ENCODE assay signal across 1 cellular context in genomic region chr20:32972181-32973076, GRCh38.
TF ChIP-seq lines count a peak whose summit lies in the region.

No MANE protein-coding gene starts in this region.

TF ChIP-seq in HepG2, 621 proteins besides CTCF, POLR2A, EP300 and RAD21 (continued from another document):
- TF ChIP-seq ZFP62 (CRISPR knock-in tag; IDR thresholded peaks at IDR 0.05), result 0 out of 2 replicates have a peak, but pooled peaks have one; percentile 50
- no peak for TF ChIP-seq ZNF512B (CRISPR knock-in tag; IDR thresholded peaks at IDR 0.05; ENCODE audit: borderline replicate concordance)
- TF ChIP-seq, protein P1, sequence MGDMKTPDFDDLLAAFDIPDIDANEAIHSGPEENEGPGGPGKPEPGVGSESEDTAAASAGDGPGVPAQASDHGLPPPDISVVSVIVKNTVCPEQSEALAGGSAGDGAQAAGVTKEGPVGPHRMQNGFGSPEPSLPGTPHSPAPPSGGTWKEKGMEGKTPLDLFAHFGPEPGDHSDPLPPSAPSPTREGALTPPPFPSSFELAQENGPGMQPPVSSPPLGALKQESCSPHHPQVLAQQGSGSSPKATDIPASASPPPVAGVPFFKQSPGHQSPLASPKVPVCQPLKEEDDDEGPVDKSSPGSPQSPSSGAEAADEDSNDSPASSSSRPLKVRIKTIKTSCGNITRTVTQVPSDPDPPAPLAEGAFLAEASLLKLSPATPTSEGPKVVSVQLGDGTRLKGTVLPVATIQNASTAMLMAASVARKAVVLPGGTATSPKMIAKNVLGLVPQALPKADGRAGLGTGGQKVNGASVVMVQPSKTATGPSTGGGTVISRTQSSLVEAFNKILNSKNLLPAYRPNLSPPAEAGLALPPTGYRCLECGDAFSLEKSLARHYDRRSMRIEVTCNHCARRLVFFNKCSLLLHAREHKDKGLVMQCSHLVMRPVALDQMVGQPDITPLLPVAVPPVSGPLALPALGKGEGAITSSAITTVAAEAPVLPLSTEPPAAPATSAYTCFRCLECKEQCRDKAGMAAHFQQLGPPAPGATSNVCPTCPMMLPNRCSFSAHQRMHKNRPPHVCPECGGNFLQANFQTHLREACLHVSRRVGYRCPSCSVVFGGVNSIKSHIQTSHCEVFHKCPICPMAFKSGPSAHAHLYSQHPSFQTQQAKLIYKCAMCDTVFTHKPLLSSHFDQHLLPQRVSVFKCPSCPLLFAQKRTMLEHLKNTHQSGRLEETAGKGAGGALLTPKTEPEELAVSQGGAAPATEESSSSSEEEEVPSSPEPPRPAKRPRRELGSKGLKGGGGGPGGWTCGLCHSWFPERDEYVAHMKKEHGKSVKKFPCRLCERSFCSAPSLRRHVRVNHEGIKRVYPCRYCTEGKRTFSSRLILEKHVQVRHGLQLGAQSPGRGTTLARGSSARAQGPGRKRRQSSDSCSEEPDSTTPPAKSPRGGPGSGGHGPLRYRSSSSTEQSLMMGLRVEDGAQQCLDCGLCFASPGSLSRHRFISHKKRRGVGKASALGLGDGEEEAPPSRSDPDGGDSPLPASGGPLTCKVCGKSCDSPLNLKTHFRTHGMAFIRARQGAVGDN (CRISPR knock-in tag; IDR thresholded peaks at IDR 0.05), result peak; percentile 38
- no peak for TF ChIP-seq JDP2 (CRISPR knock-in tag; IDR thresholded peaks at IDR 0.05; ENCODE audit: borderline replicate concordance)
- TF ChIP-seq, protein P2, sequence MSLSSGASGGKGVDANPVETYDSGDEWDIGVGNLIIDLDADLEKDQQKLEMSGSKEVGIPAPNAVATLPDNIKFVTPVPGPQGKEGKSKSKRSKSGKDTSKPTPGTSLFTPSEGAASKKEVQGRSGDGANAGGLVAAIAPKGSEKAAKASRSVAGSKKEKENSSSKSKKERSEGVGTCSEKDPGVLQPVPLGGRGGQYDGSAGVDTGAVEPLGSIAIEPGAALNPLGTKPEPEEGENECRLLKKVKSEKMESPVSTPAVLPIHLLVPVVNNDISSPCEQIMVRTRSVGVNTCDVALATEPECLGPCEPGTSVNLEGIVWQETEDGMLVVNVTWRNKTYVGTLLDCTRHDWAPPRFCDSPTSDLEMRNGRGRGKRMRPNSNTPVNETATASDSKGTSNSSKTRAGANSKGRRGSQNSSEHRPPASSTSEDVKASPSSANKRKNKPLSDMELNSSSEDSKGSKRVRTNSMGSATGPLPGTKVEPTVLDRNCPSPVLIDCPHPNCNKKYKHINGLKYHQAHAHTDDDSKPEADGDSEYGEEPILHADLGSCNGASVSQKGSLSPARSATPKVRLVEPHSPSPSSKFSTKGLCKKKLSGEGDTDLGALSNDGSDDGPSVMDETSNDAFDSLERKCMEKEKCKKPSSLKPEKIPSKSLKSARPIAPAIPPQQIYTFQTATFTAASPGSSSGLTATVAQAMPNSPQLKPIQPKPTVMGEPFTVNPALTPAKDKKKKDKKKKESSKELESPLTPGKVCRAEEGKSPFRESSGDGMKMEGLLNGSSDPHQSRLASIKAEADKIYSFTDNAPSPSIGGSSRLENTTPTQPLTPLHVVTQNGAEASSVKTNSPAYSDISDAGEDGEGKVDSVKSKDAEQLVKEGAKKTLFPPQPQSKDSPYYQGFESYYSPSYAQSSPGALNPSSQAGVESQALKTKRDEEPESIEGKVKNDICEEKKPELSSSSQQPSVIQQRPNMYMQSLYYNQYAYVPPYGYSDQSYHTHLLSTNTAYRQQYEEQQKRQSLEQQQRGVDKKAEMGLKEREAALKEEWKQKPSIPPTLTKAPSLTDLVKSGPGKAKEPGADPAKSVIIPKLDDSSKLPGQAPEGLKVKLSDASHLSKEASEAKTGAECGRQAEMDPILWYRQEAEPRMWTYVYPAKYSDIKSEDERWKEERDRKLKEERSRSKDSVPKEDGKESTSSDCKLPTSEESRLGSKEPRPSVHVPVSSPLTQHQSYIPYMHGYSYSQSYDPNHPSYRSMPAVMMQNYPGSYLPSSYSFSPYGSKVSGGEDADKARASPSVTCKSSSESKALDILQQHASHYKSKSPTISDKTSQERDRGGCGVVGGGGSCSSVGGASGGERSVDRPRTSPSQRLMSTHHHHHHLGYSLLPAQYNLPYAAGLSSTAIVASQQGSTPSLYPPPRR (CRISPR knock-in tag; IDR thresholded peaks at IDR 0.05; ENCODE audit: borderline replicate concordance), result 0 out of 2 replicates have a peak, but pooled peaks have one; percentile 24
- no peak for TF ChIP-seq NBN (conservative IDR thresholded peaks at IDR 0.05)
- TF ChIP-seq ZNF280B (CRISPR knock-in tag; IDR thresholded peaks at IDR 0.05; ENCODE audit: borderline replicate concordance), result peak; percentile 75; the same call in 1 of the 2 replicates
- no peak for TF ChIP-seq BORCS8-MEF2B (CRISPR knock-in tag; IDR thresholded peaks at IDR 0.05)
- TF ChIP-seq ETS1 (CRISPR knock-in tag; IDR thresholded peaks at IDR 0.05), result no peak
- peak; percentile 16; the same call in 1 of the 2 replicates for TF ChIP-seq MEIS2 (CRISPR knock-in tag; IDR thresholded peaks at IDR 0.05)
- TF ChIP-seq ZFX (CRISPR knock-in tag; IDR thresholded peaks at IDR 0.05; ENCODE audit: low read depth), result 0 out of 2 replicates have a peak, but pooled peaks have one; percentile 24
- TF ChIP-seq IKZF4 (CRISPR knock-in tag; IDR thresholded peaks at IDR 0.05; ENCODE audit: borderline replicate concordance, low read depth, not compliant biosample characterization), result peak; percentile 10
- TF ChIP-seq, protein P3, sequence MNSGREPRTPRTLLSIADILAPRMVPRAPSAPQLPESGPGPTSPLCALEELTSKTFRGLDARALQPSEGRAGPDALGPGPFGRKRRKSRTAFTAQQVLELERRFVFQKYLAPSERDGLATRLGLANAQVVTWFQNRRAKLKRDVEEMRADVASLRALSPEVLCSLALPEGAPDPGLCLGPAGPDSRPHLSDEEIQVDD (CRISPR knock-in tag; IDR thresholded peaks at IDR 0.05; ENCODE audit: borderline replicate concordance), result peak; percentile 20; the same call in 1 of the 2 replicates
- peak; percentile 46 for TF ChIP-seq HNRNPH1 (optimal IDR thresholded peaks at IDR 0.05; ENCODE audit: low read depth, low read length)
- peak; percentile 29; the same call in 1 of the 2 replicates for TF ChIP-seq ELK4 (CRISPR knock-in tag; IDR thresholded peaks at IDR 0.05; ENCODE audit: borderline replicate concordance)
- no peak for TF ChIP-seq GFI1 (CRISPR knock-in tag; IDR thresholded peaks at IDR 0.05; ENCODE audit: borderline replicate concordance)
- no peak for TF ChIP-seq TBL1XR1 (IDR thresholded peaks at IDR 0.05; ENCODE audit: borderline replicate concordance, low read length, partially characterized antibody)
- no peak for TF ChIP-seq ZNF441 (CRISPR knock-in tag; IDR thresholded peaks at IDR 0.05; ENCODE audit: borderline replicate concordance)
- no peak for TF ChIP-seq ZNF530 (CRISPR knock-in tag; IDR thresholded peaks at IDR 0.05; ENCODE audit: low read depth)
- no peak for TF ChIP-seq YEATS2 (CRISPR knock-in tag; IDR thresholded peaks at IDR 0.05; ENCODE audit: borderline replicate concordance)
- no peak for TF ChIP-seq MEIS1 (CRISPR knock-in tag; IDR thresholded peaks at IDR 0.05; ENCODE audit: borderline replicate concordance)
- no peak for TF ChIP-seq ZNF143 (CRISPR knock-in tag; IDR thresholded peaks at IDR 0.05)
- TF ChIP-seq BATF2 (CRISPR knock-in tag; IDR thresholded peaks at IDR 0.05), result 0 out of 2 replicates have a peak, but pooled peaks have one; percentile 28
- no peak for TF ChIP-seq NFATC3 (CRISPR knock-in tag; IDR thresholded peaks at IDR 0.05)
- no peak for TF ChIP-seq RBM22 (optimal IDR thresholded peaks at IDR 0.05; ENCODE audit: low read length)
- no peak for TF ChIP-seq GABPA (IDR thresholded peaks at IDR 0.05; ENCODE audit: low read depth, low read length)
- TF ChIP-seq GABPA (CRISPR knock-in tag; IDR thresholded peaks at IDR 0.05; ENCODE audit: low read depth), result peak; percentile 49; the same call in 1 of the 2 replicates
- no peak for TF ChIP-seq ZNF678 (CRISPR knock-in tag; IDR thresholded peaks at IDR 0.05)
- no peak for TF ChIP-seq ZNF142 (CRISPR knock-in tag; IDR thresholded peaks at IDR 0.05)
- no peak for TF ChIP-seq ZNF761 (CRISPR knock-in tag; conservative IDR thresholded peaks at IDR 0.05)
- no peak for TF ChIP-seq ZNF564 (CRISPR knock-in tag; IDR thresholded peaks at IDR 0.05)
TF ChIP-seq in HepG2: peak in this region for 30.
